In genomic region chr13:42214445-42214844, GRCh38 we compare ENCODE assay signal across 27 cellular contexts.
"Had no signal": no experiment of that assay in that cellular context is flagged by ENCODE, and none has a peak within 500 bp of the region (broad histone marks: within the 10 kb centered on the region; RNA-seq: fewer than 3 reads in every experiment).

No MANE protein-coding gene starts in this region.

- H3K9me3 ChIP-seq: Peyer's patch had no signal

- H3K27ac Mint-ChIP-seq: activated B cell treated with CpG ODN at 0.5 μM for 24 hours; activated CD4-positive, alpha-beta T cell treated with anti-CD3 and anti-CD28 coated beads, Interleukin-2, amount 10 ng/mL, durations not matched to agents 24 days and 14 days; activated CD8-positive, alpha-beta memory T cell treated with anti-CD3 and anti-CD28 coated beads, Interleukin-2, amount 10 ng/mL, durations not matched to agents 7 days and 5 days; activated naive CD4-positive, alpha-beta T cell treated with anti-CD3 and anti-CD28 coated beads for 36 hours; activated naive CD8-positive, alpha-beta T cell; activated T-cell treated with anti-CD3 and anti-CD28 coated beads, Interleukin-2, amount 50 U/mL, for 24 hours; activated T-helper 1 cell treated with anti-CD3 and anti-CD28 coated beads, Interleukin-12 subunit alpha, Interleukin-12 subunit beta, Interleukin-2, Interleukin-4 antibody, amounts not matched to agents 30 ng/mL and 10 ng/mL and 1 ng/mL, durations not matched to agents 14 hours and 24 hours and 36 hours; T-helper 17 cell had no signal

- H3K27me3 Mint-ChIP-seq: activated B cell treated with CpG ODN at 0.5 μM for 24 hours; activated CD4-positive, alpha-beta T cell treated with anti-CD3 and anti-CD28 coated beads, Interleukin-2, amount 10 ng/mL, durations not matched to agents 24 days and 14 days; activated CD8-positive, alpha-beta memory T cell treated with anti-CD3 and anti-CD28 coated beads, Interleukin-2, amount 10 ng/mL, durations not matched to agents 7 days and 5 days; activated naive CD8-positive, alpha-beta T cell; activated T-cell treated with anti-CD3 and anti-CD28 coated beads, Interleukin-2, amount 50 U/mL, for 24 hours; T-helper 17 cell had no signal

- H3K27me3 ChIP-seq: Peyer's patch had no signal

- H3K9me3 Mint-ChIP-seq: activated B cell treated with CpG ODN at 0.5 μM for 24 hours; activated CD4-positive, alpha-beta T cell treated with anti-CD3 and anti-CD28 coated beads, Interleukin-2, amount 10 ng/mL, durations not matched to agents 24 days and 14 days; activated naive CD4-positive, alpha-beta T cell treated with anti-CD3 and anti-CD28 coated beads for 36 hours; activated T-cell treated with anti-CD3 and anti-CD28 coated beads, Interleukin-2, amount 50 U/mL, for 24 hours; activated T-helper 1 cell treated with anti-CD3 and anti-CD28 coated beads, Interleukin-12 subunit alpha, Interleukin-12 subunit beta, Interleukin-2, Interleukin-4 antibody, amounts not matched to agents 30 ng/mL and 10 ng/mL and 1 ng/mL, durations not matched to agents 14 hours and 24 hours and 36 hours had no signal

- DNase-seq: activated B cell treated with CpG ODN at 0.5 μM for 24 hours; activated CD4-positive, alpha-beta T cell treated with anti-CD3 and anti-CD28 coated beads for 1 hour; activated CD4-positive, alpha-beta T cell treated with anti-CD3 and anti-CD28 coated beads, Interleukin-2, amount 10 ng/mL, durations not matched to agents 24 days and 14 days; activated CD4-positive, alpha-beta T cell treated with anti-CD3 and anti-CD28 coated beads, Interleukin-2, amount 50 U/mL, for 48 hours; activated CD8-positive, alpha-beta memory T cell treated with anti-CD3 and anti-CD28 coated beads, Interleukin-2, amount 10 ng/mL, durations not matched to agents 7 days and 5 days; activated effector memory CD4-positive, alpha-beta T cell treated with anti-CD3 and anti-CD28 coated beads, Interleukin-2, amount 50 U/mL, for 16 hours; activated naive CD4-positive, alpha-beta T cell treated with anti-CD3 and anti-CD28 coated beads for 36 hours; activated T-cell treated with anti-CD3 and anti-CD28 coated beads, Interleukin-2, amount 50 U/mL, for 24 hours; anterior cingulate cortex; caudate nucleus; Karpas-422; NCI-H1092; NCI-H1417; NCI-H1930; NCI-H2107; NCI-H2171 treated with DMSO at 0.1 percent for 48 hours; NCI-H226; NCI-H526 treated with DMSO at 0.1 percent for 48 hours; NK-92 treated with Interleukin-12 subunit alpha and Interleukin-12 subunit beta, amount 100 ng/mL, for 24 hours; OCI-M1; Peyer's patch; SHP77 treated with DMSO at 0.1 percent for 48 hours; T-helper 17 cell; T1000 had no signal

- H3K4me1 Mint-ChIP-seq: activated B cell treated with CpG ODN at 0.5 μM for 24 hours; activated CD8-positive, alpha-beta memory T cell treated with anti-CD3 and anti-CD28 coated beads, Interleukin-2, amount 10 ng/mL, durations not matched to agents 7 days and 5 days had no signal

- ATAC-seq: activated CD8-positive, alpha-beta memory T cell treated with anti-CD3 and anti-CD28 coated beads, Interleukin-2, amount 10 ng/mL, durations not matched to agents 7 days and 5 days; K562; T-helper 17 cell had no signal

- H3K27ac ChIP-seq: Peyer's patch had no signal

- H3K4me3 ChIP-seq: K562, Peyer's patch had no signal

- H3K4me1 ChIP-seq: Peyer's patch had no signal

- FAIRE-seq: K562 had no signal

- H3K4me3 Mint-ChIP-seq: activated B cell treated with CpG ODN at 0.5 μM for 24 hours; activated CD4-positive, alpha-beta T cell treated with anti-CD3 and anti-CD28 coated beads, Interleukin-2, amount 10 ng/mL, durations not matched to agents 24 days and 14 days; activated CD8-positive, alpha-beta memory T cell treated with anti-CD3 and anti-CD28 coated beads, Interleukin-2, amount 10 ng/mL, durations not matched to agents 7 days and 5 days; activated naive CD4-positive, alpha-beta T cell treated with anti-CD3 and anti-CD28 coated beads for 36 hours; activated naive CD8-positive, alpha-beta T cell; activated T-cell treated with anti-CD3 and anti-CD28 coated beads, Interleukin-2, amount 50 U/mL, for 24 hours; activated T-helper 1 cell treated with anti-CD3 and anti-CD28 coated beads, Interleukin-12 subunit alpha, Interleukin-12 subunit beta, Interleukin-2, Interleukin-4 antibody, amounts not matched to agents 30 ng/mL and 10 ng/mL and 1 ng/mL, durations not matched to agents 14 hours and 24 hours and 36 hours; T-helper 17 cell had no signal
